Comparison of ENCODE assay signal across 8 cellular contexts in the genomic region with DNA sequence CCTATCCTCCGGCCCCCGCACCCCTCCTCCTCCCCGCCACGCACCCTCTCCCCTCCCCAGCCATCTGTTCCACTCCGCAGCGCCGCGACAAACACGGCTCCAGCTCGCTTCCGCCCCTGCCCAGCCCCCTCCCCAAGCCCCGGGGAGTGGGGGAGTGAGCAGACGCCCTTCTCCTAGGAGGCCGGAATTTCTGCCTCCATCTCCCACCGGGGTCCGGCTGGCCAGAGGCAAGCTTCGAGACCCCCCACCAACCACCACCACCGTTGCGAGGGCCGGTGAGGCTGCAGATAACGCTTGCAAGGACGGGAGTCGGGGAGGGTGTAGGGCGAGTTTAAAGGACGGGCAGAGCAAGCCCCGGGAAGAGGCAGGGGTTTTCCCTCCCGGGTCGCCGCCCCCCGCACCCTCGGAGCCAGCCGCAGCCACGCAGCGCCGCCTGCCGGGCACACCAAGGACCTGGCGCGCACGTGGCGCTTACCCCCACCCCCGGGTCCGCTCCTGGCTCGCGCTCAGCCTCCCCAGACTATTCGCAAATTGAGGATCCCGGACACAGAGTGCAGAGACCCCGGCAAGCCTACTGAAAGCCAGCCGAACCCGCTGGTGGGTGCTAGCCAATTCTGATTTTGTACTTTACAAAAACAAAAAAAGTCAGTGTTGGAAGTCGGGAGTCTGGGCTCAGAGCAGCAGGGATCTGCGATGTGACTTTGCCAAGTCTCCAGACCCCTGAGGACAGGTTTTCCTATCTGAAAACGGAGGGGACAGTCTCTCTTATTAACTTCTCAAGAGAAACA. TPM values are rescaled to one million over a fixed set of nuclear protein-coding genes. Genes with fewer than 3 reads are reported as not detected.
A peak's percentile ranks its signal among the peaks of the same experiment; 100 is the strongest.
DNase-seq lines count a peak whose midpoint lies in the region; ATAC-seq and TF ChIP-seq lines count a peak whose summit lies in the region.

No MANE protein-coding gene starts in this region.

- peak overlapping the region; percentile 90 for H2AFZ ChIP-seq in neural progenitor cell (replicated peaks)

- peak; percentile 89 for TF ChIP-seq CTCF in activated CD8-positive, alpha-beta T cell treated with anti-CD3 and anti-CD28 coated beads for 36 hours (IDR thresholded peaks at IDR 0.05)
- TF ChIP-seq CTCF in endothelial cell (IDR thresholded peaks at IDR 0.05; ENCODE audit: unreplicated experiment) = peak; percentile 76
- TF ChIP-seq CTCF in neural progenitor cell (IDR thresholded peaks at IDR 0.05) = peak; percentile 83
- TF ChIP-seq CTCF in upper lobe of left lung (IDR thresholded peaks at IDR 0.05) = peak; percentile 37 to 75 (median 70)

- peaks cover 23% of the 10 kb centered on the region for H3F3A ChIP-seq in neural progenitor cell (ENCODE audit: low read depth)

- intact Hi-C loops in activated CD8-positive, alpha-beta T cell treated with anti-CD3 and anti-CD28 coated beads for 36 hours (cut with micrococcal nuclease) = no loop called here

- peaks cover 11% of the 10 kb centered on the region for H3K27me3 Mint-ChIP-seq in activated CD8-positive, alpha-beta T cell treated with anti-CD3 and anti-CD28 coated beads for 36 hours
- H3K27me3 Mint-ChIP-seq in endothelial cell (ENCODE audit: unreplicated experiment) (peaks cover 16% of the 10 kb centered on the region), neural progenitor cell (ENCODE audit: insufficient read depth, low read depth) (peaks cover 39% of the 10 kb centered on the region)

- peaks cover 36% of the 10 kb centered on the region for H3K36me3 Mint-ChIP-seq in activated CD8-positive, alpha-beta T cell treated with anti-CD3 and anti-CD28 coated beads for 36 hours (ENCODE audit: low read depth)
- peaks cover 7% of the 10 kb centered on the region for H3K36me3 Mint-ChIP-seq in endothelial cell (ENCODE audit: low read depth, unreplicated experiment)
- no peaks in the 10 kb centered on the region for H3K36me3 Mint-ChIP-seq in neural progenitor cell

- peaks cover 6% of the 10 kb centered on the region for H3K4me1 ChIP-seq in neural progenitor cell
- peaks cover 14 to 20% (median 16%) of the 10 kb centered on the region in 4 donors for H3K4me1 ChIP-seq in upper lobe of left lung

- H3K27ac Mint-ChIP-seq in activated CD8-positive, alpha-beta T cell treated with anti-CD3 and anti-CD28 coated beads for 36 hours = no peak overlapping the region
- H3K27ac Mint-ChIP-seq in endothelial cell (ENCODE audit: unreplicated experiment) (no peak overlapping the region), neural progenitor cell (no peak overlapping the region)

- TF ChIP-seq POLR2A in upper lobe of left lung (IDR thresholded peaks at IDR 0.05) = no peak

- POLR2A ChIA-PET in activated CD8-positive, alpha-beta T cell treated with anti-CD3 and anti-CD28 coated beads for 36 hours (lab: Charles Lee) = interaction anchor here (1.1 to 2.2 kb wide), 4 partner anchors 10 to 47 kb away, joined by 3 to 6 read pairs (median 6); a partner anchor contains a TSS
- POLR2A ChIA-PET in HEK293T (lab: Yijun Ruan, JAX) = interaction anchor here (1.4 kb wide), 1 partner anchor 25 kb away, joined by 6 read pairs; no protein-coding TSS in a partner anchor

- H3K79me2 ChIP-seq in neural progenitor cell (ENCODE audit: low read depth) = no peaks in the 10 kb centered on the region

- no peaks in the 10 kb centered on the region for H3K36me3 ChIP-seq in neural progenitor cell
- H3K36me3 ChIP-seq in upper lobe of left lung = peaks cover 0 to 41% (median 11%) of the 10 kb centered on the region in 4 donors

- H3K4me3 Mint-ChIP-seq in activated CD8-positive, alpha-beta T cell treated with anti-CD3 and anti-CD28 coated beads for 36 hours = no peak overlapping the region
- H3K4me3 Mint-ChIP-seq in endothelial cell (ENCODE audit: unreplicated experiment) (peak overlapping the region; percentile 69), neural progenitor cell (peak overlapping the region; percentile 83)

- peak; percentile 84 for ATAC-seq in activated CD8-positive, alpha-beta T cell treated with anti-CD3 and anti-CD28 coated beads for 36 hours
- ATAC-seq in upper lobe of left lung (ENCODE audit: low FRiP score in 2 of 2) = peak in 1 of 2 donors; percentile 78

- WGBS in upper lobe of left lung, 2 donors = 3 to 18% methylated on average over 6 to 48 of the region's 52 CpGs

- H3K9me3 Mint-ChIP-seq in activated CD8-positive, alpha-beta T cell treated with anti-CD3 and anti-CD28 coated beads for 36 hours = no peaks in the 10 kb centered on the region
- no peaks in the 10 kb centered on the region for H3K9me3 Mint-ChIP-seq in endothelial cell (ENCODE audit: unreplicated experiment)
- no peaks in the 10 kb centered on the region for H3K9me3 Mint-ChIP-seq in neural progenitor cell

- CTCF ChIA-PET in activated CD8-positive, alpha-beta T cell treated with anti-CD3 and anti-CD28 coated beads for 36 hours (lab: Charles Lee) = interaction anchor here (0.9 to 9.7 kb wide), 24 partner anchors 9 to 317 kb away, joined by 3 to 254 read pairs (median 5); a partner anchor contains a TSS
- CTCF ChIA-PET in HEK293T (lab: Yijun Ruan, JAX) = interaction anchor here (0.7 to 3.9 kb wide), 9 partner anchors 9 to 158 kb away, joined by 3 to 27 read pairs (median 5); a partner anchor contains a TSS

- H3K27me3 ChIP-seq in neural progenitor cell (peaks cover 73% of the 10 kb centered on the region), upper lobe of left lung (peaks cover 0 to 13% (median 11%) of the 10 kb centered on the region in 4 donors)

- H3K27ac ChIP-seq in neural progenitor cell (no peak overlapping the region), upper lobe of left lung (no peak overlapping the region)

- no peak overlapping the region for H3K9ac ChIP-seq in neural progenitor cell

- peak; percentile 53 for DNase-seq in NCI-H2196 (lab: John Stamatoyannopoulos, UW; ENCODE audit: unreplicated experiment)
- no peak for DNase-seq in NCI-H2196 treated with DMSO at 0.1 percent for 48 hours (lab: John Stamatoyannopoulos, UW; ENCODE audit: unreplicated experiment)
- DNase-seq in NCI-H146 (lab: John Stamatoyannopoulos, UW) = peak; percentile 67
- peak; percentile 83 for DNase-seq in activated CD8-positive, alpha-beta T cell treated with anti-CD3 and anti-CD28 coated beads for 36 hours
- peak; percentile 75 for DNase-seq in endothelial cell (ENCODE audit: low spot score)
- DNase-seq in neural progenitor cell (ENCODE audit: low spot score) = peak; percentile 83
- peak; percentile 38 to 92 for DNase-seq in upper lobe of left lung
- no peak for DNase-seq in HEK293T (ENCODE audit: extremely low spot score)

- H3K9me3 ChIP-seq in neural progenitor cell (ENCODE audit: low read depth) = no peaks in the 10 kb centered on the region
- no peaks in the 10 kb centered on the region for H3K9me3 ChIP-seq in upper lobe of left lung

- peak overlapping the region; percentile 67 for H3K4me3 ChIP-seq in neural progenitor cell
- H3K4me3 ChIP-seq in upper lobe of left lung = peak overlapping the region in 2 of 4 donors; percentile 15 to 33

- peaks cover 8% of the 10 kb centered on the region for H4K20me1 ChIP-seq in neural progenitor cell (ENCODE audit: low read depth)

- peaks cover 11% of the 10 kb centered on the region for H3K4me1 Mint-ChIP-seq in activated CD8-positive, alpha-beta T cell treated with anti-CD3 and anti-CD28 coated beads for 36 hours (ENCODE audit: low read depth)
- H3K4me1 Mint-ChIP-seq in endothelial cell (ENCODE audit: unreplicated experiment) (peaks cover 11% of the 10 kb centered on the region), neural progenitor cell (peaks cover 44% of the 10 kb centered on the region)

- TF ChIP-seq EP300 in upper lobe of left lung (IDR thresholded peaks at IDR 0.05) = no peak

- H3K4me2 ChIP-seq in neural progenitor cell = peak overlapping the region; percentile 97

TF ChIP-seq in HEK293T, 16 proteins besides CTCF, POLR2A, EP300 and RAD21:
- TF ChIP-seq ARNT (IDR thresholded peaks at IDR 0.05) (no peak), FOXM1 (IDR thresholded peaks at IDR 0.05; ENCODE audit: borderline replicate concordance) (no peak), BHLHE40 (IDR thresholded peaks at IDR 0.05; ENCODE audit: borderline replicate concordance) (no peak)

RNA-seq across cellular contexts. Expression of a gene that starts 22.6 kb away (rescaled TPM):
- total RNA-seq in activated CD8-positive, alpha-beta T cell treated with anti-CD3 and anti-CD28 coated beads for 36 hours = under 1 TPM; 0.23 to 0.27 TPM
- total RNA-seq in endothelial cell (ENCODE audit: unreplicated experiment) = 0.62 TPM
- total RNA-seq in neural progenitor cell (ENCODE audit: low replicate concordance) = 0.13 and 1.9 TPM in 2 replicates
- total RNA-seq in upper lobe of left lung = 1 to 10 TPM in 5 of 6 donors, not detected in 1; 1.1 to 4.1 (median 2.0) TPM

RNA-seq across cellular contexts. Expression of a gene that starts 32.5 kb away (rescaled TPM):
- total RNA-seq in activated CD8-positive, alpha-beta T cell treated with anti-CD3 and anti-CD28 coated beads for 36 hours = 10 to 100 TPM; 32.1 to 34.0 TPM
- total RNA-seq in endothelial cell (ENCODE audit: unreplicated experiment) (10.4 TPM), neural progenitor cell (ENCODE audit: low replicate concordance) (0.99 and 1.5 TPM in 2 replicates), upper lobe of left lung (10 to 100 TPM in 5 of 6 donors, 1 to 10 TPM in 1; 7.1 to 72.3 (median 13.9) TPM)

RNA-seq across cellular contexts. Expression of a gene that starts 47.6 kb away (rescaled TPM):
- total RNA-seq in activated CD8-positive, alpha-beta T cell treated with anti-CD3 and anti-CD28 coated beads for 36 hours = 10 to 100 TPM; 75.2 to 84.2 TPM
- 60.2 TPM for total RNA-seq in endothelial cell (ENCODE audit: unreplicated experiment)
- 19.1 and 21.9 TPM in 2 replicates for total RNA-seq in neural progenitor cell (ENCODE audit: low replicate concordance)
- total RNA-seq in upper lobe of left lung = 10 to 100 TPM in 5 of 6 donors, 1 to 10 TPM in 1; 7.3 to 62.2 (median 26.8) TPM

RNA-seq across cellular contexts. Expression of a gene that starts 54.4 kb away (rescaled TPM):
- not detected for total RNA-seq in activated CD8-positive, alpha-beta T cell treated with anti-CD3 and anti-CD28 coated beads for 36 hours
- total RNA-seq in endothelial cell (ENCODE audit: unreplicated experiment) (45.2 TPM), neural progenitor cell (ENCODE audit: low replicate concordance) (0.28 TPM in 1 of 2 replicates, not detected in the other), upper lobe of left lung (not detected)

RNA-seq across cellular contexts. Expression of a gene that starts 56.1 kb away (rescaled TPM):
- total RNA-seq in activated CD8-positive, alpha-beta T cell treated with anti-CD3 and anti-CD28 coated beads for 36 hours = 100 to 1,000 TPM; 294 to 300 TPM
- 17.5 TPM for total RNA-seq in endothelial cell (ENCODE audit: unreplicated experiment)
- total RNA-seq in neural progenitor cell (ENCODE audit: low replicate concordance) = 5.6 and 7.8 TPM in 2 replicates
- total RNA-seq in upper lobe of left lung = 100 to 1,000 TPM in 4 of 6 donors, 10 to 100 TPM in 2; 61.6 to 177 (median 118) TPM

Comparison
In these comparisons a context has a peak if more than half of its experiments do, and no peak if none do; other contexts are left out.
1. DNase-seq: peak in NCI-H2196 (single experiment), NCI-H146 (single experiment), activated CD8-positive, alpha-beta T cell treated with anti-CD3 and anti-CD28 coated beads for 36 hours (single experiment), endothelial cell (single experiment), neural progenitor cell (single experiment) and upper lobe of left lung (2 of 2); none in NCI-H2196 treated with DMSO at 0.1 percent for 48 hours (single experiment) and HEK293T (single experiment).
2. Peak in every context shown above with its lines, with median percentiles within 50 percentile points of each other: CTCF ChIP-seq.